In genomic region chr3:69323941-69324340, GRCh38 we compare ENCODE assay signal across 17 cellular contexts.
A peak's percentile ranks its signal among the peaks of the same experiment; 100 is the strongest.
DNase-seq lines count a peak whose midpoint lies in the region; TF ChIP-seq lines count a peak whose summit lies in the region.
"Had no signal": no experiment of that assay in that cellular context is flagged by ENCODE, and none has a peak within 500 bp of the region (broad histone marks: within the 10 kb centered on the region; RNA-seq: fewer than 3 reads in every experiment).

No MANE protein-coding gene starts in this region.

- no peak overlapping the region for H3K4me2 ChIP-seq in OCI-LY1 (ENCODE audit: low read length)
- H3K4me2 ChIP-seq: A549 had no signal

- no peaks in the 10 kb centered on the region for H4K20me1 ChIP-seq in OCI-LY1 (ENCODE audit: insufficient read depth, low read length)

- no peak overlapping the region for H3K9ac ChIP-seq in OCI-LY1 (ENCODE audit: low read length)

- H3K79me2 ChIP-seq in OCI-LY1 (ENCODE audit: insufficient read depth, low read length): no peaks in the 10 kb centered on the region

- TF ChIP-seq CTCF in CD14-positive monocyte (IDR thresholded peaks at IDR 0.05) (no peak), OCI-LY1 (IDR thresholded peaks at IDR 0.05; ENCODE audit: low read length) (no peak), spleen (IDR thresholded peaks at IDR 0.05 in 8 of 11, conservative IDR thresholded peaks at IDR 0.05 in 3 of 11) (no peak)

- peaks cover 74% of the 10 kb centered on the region for H3K4me1 ChIP-seq in OCI-LY1 (ENCODE audit: insufficient read depth, low read length, severe bottlenecking)
- H3K4me1 ChIP-seq in spleen: peaks cover 15 to 81% (median 55%) of the 10 kb centered on the region in 6 donors
- H3K4me1 ChIP-seq: A549, BE2C, SJSA1 had no signal

- H3K9me3 ChIP-seq in OCI-LY1 (ENCODE audit: low read length): no peaks in the 10 kb centered on the region
- H3K9me3 ChIP-seq in spleen: no peaks in the 10 kb centered on the region
- H3K9me3 ChIP-seq: A549, BE2C, Peyer's patch, SJSA1 had no signal

- H3K4me3 ChIP-seq in OCI-LY1 (ENCODE audit: low read depth, low read length, poor library complexity, severe bottlenecking) (no peak overlapping the region), spleen (no peak overlapping the region)
- H3K4me3 ChIP-seq: A549, Peyer's patch, SJSA1 had no signal

- no peak overlapping the region for H3K4me3 Mint-ChIP-seq in CD14-positive monocyte
- H3K4me3 Mint-ChIP-seq: CD4-positive, alpha-beta memory T cell had no signal

- H3K9me3 Mint-ChIP-seq in CD14-positive monocyte: no peaks in the 10 kb centered on the region
- H3K9me3 Mint-ChIP-seq: CD4-positive, alpha-beta memory T cell had no signal

- peak overlapping the region; percentile 90 for H3K27ac ChIP-seq in OCI-LY1 (ENCODE audit: low read depth, low read length, poor library complexity, severe bottlenecking)
- H3K27ac ChIP-seq in spleen: peak overlapping the region in 5 of 8 donors; percentile 7 to 70 (median 39)
- H3K27ac ChIP-seq: A549, Peyer's patch, SJSA1 had no signal

- H3K4me1 Mint-ChIP-seq in CD14-positive monocyte: peaks cover 73% of the 10 kb centered on the region

- H3F3A ChIP-seq in OCI-LY1 (ENCODE audit: insufficient read depth, low read length): no peaks in the 10 kb centered on the region; the same call in 1 of the 2 replicates

- no peaks in the 10 kb centered on the region for H3K9me2 ChIP-seq in OCI-LY1 (ENCODE audit: low read depth, low read length)

- H3K27me3 ChIP-seq in OCI-LY1 (ENCODE audit: insufficient read depth, low read length) (no peaks in the 10 kb centered on the region), spleen (replicated peaks in 1 of 7) (no peaks in the 10 kb centered on the region)
- H3K27me3 ChIP-seq: BE2C, Peyer's patch, SJSA1 had no signal

- no peak overlapping the region for H2AFZ ChIP-seq in OCI-LY1 (ENCODE audit: low read length)

- TF ChIP-seq POLR2A in spleen (IDR thresholded peaks at IDR 0.05): no peak

- intact Hi-C loops in CD14-positive monocyte (cut with micrococcal nuclease) (loop anchor here in 1 of 2 donors (10.0 kb wide), 1 partner anchor 109 kb away; no protein-coding TSS in a partner anchor), spleen (cut with DNase I; ENCODE audit: low total_unique reads) (loop anchor here (5.0 kb wide), 1 partner anchor 88 kb away; no protein-coding TSS in a partner anchor)

- peaks cover 10 to 19% of the 10 kb centered on the region in 2 donors for H3K36me3 Mint-ChIP-seq in CD14-positive monocyte
- H3K36me3 Mint-ChIP-seq: CD4-positive, alpha-beta memory T cell had no signal

- H3K27ac Mint-ChIP-seq in CD14-positive monocyte: peak overlapping the region in 6 of 7 donors; percentile 47 to 70 (median 66)

- peaks cover 0 to 1% (median 0%) of the 10 kb centered on the region in 3 donors for H3K27me3 Mint-ChIP-seq in CD14-positive monocyte (ENCODE audit: low read depth in 3 of 3)
- H3K27me3 Mint-ChIP-seq: CD4-positive, alpha-beta memory T cell had no signal

- H3K36me3 ChIP-seq in OCI-LY1 (ENCODE audit: insufficient read depth, low read length) (no peaks in the 10 kb centered on the region), spleen (no peaks in the 10 kb centered on the region)
- H3K36me3 ChIP-seq: BE2C, Peyer's patch, SJSA1 had no signal

- no peak for DNase-seq in CD14-positive monocyte (ENCODE audit: low spot score)
- DNase-seq in dedifferentiated amniotic fluid mesenchymal stem cell (ENCODE audit: extremely low spot score): peak; percentile 8
- no peak for DNase-seq in spleen
- DNase-seq in T-helper 9 cell: no peak
- DNase-seq in HK-2 (ENCODE audit: unreplicated experiment): no peak
- no peak for DNase-seq in DMS53 (lab: John Stamatoyannopoulos, UW)
- DNase-seq in T-helper 1 cell: no peak
- DNase-seq: CD4-positive, alpha-beta memory T cell; GOT3; KG1; NCI-H1436 treated with DMSO at 0.1 percent for 48 hours; NCI-H1930; Peyer's patch had no signal

- WGBS in spleen, 5 donors: 58 to 88% (median 77%) methylated on average over 1 of the region's 1 CpG
